Comparison of ENCODE assay signal across 10 cellular contexts in genomic region chr6:31122803-31123706, GRCh38. TPM values are rescaled to one million over a fixed set of nuclear protein-coding genes. Genes with fewer than 3 reads are reported as not detected.
A peak's percentile ranks its signal among the peaks of the same experiment; 100 is the strongest.
DNase-seq lines count a peak whose midpoint lies in the region; ATAC-seq, FAIRE-seq and TF ChIP-seq lines count a peak whose summit lies in the region.
"Had no signal": no experiment of that assay in that cellular context is flagged by ENCODE, and none has a peak within 500 bp of the region (broad histone marks: within the 10 kb centered on the region; RNA-seq: fewer than 3 reads in every experiment).

No MANE protein-coding gene starts in this region.

- no peaks in the 10 kb centered on the region for H3K36me3 Mint-ChIP-seq in progenitor cell of endocrine pancreas (ENCODE audit: insufficient read depth)
- H3K36me3 Mint-ChIP-seq in CD4-positive, alpha-beta T cell (ENCODE audit: low read depth): no peaks in the 10 kb centered on the region
- H3K36me3 Mint-ChIP-seq: naive B cell had no signal

- H3K4me3 ChIP-seq in kidney (ENCODE audit: low read length in 2 of 2): no peak overlapping the region
- H3K4me3 ChIP-seq in stomach smooth muscle (ENCODE audit: low read length in 2 of 2): peak overlapping the region in 1 of 2 donors; percentile 51
- H3K4me3 ChIP-seq in A673 (ENCODE audit: low read depth, low read length, poor library complexity, severe bottlenecking): no peak overlapping the region

- FAIRE-seq in HTR-8/SVneo (lab: Jason Lieb, UNC): peak; percentile 97
- FAIRE-seq in kidney (lab: Jason Lieb, UNC): no peak

- no peak for ATAC-seq in CD4-positive, alpha-beta T cell (ENCODE audit: poor library complexity)

- H3K27ac ChIP-seq in kidney (ENCODE audit: low read depth in 2 of 2, low read length in 2 of 2): peak overlapping the region; percentile 51 to 59
- peak overlapping the region; percentile 58 for H3K27ac ChIP-seq in stomach smooth muscle (ENCODE audit: low read length)
- no peak overlapping the region for H3K27ac ChIP-seq in CD4-positive, alpha-beta T cell (ENCODE audit: low read depth, low read length)
- H3K27ac ChIP-seq in A673 (ENCODE audit: low read depth, low read length, poor library complexity, severe bottlenecking): no peak overlapping the region

- no peaks in the 10 kb centered on the region for H3K9me3 Mint-ChIP-seq in progenitor cell of endocrine pancreas (ENCODE audit: low read depth)
- no peaks in the 10 kb centered on the region for H3K9me3 Mint-ChIP-seq in CD4-positive, alpha-beta T cell
- H3K9me3 Mint-ChIP-seq: naive B cell had no signal

- H3K27me3 ChIP-seq in stomach smooth muscle (ENCODE audit: control insufficient read depth in 1 of 2, insufficient read depth in 2 of 2, low read length in 2 of 2) (no peaks in the 10 kb centered on the region), A673 (replicated peaks; ENCODE audit: insufficient read depth, low read depth, low read length, poor library complexity) (no peaks in the 10 kb centered on the region)
- no peaks in the 10 kb centered on the region for H3K27me3 ChIP-seq in CD4-positive, alpha-beta T cell (ENCODE audit: control insufficient read depth, insufficient read depth, low read length)

- no peaks in the 10 kb centered on the region for H3K9me3 ChIP-seq in kidney (ENCODE audit: control insufficient read depth in 1 of 2, low read length in 2 of 2)
- H3K9me3 ChIP-seq in stomach smooth muscle (ENCODE audit: control insufficient read depth in 2 of 2, low read length in 2 of 2): no peaks in the 10 kb centered on the region
- no peaks in the 10 kb centered on the region for H3K9me3 ChIP-seq in CD4-positive, alpha-beta T cell (ENCODE audit: control insufficient read depth, low read length)
- no peaks in the 10 kb centered on the region for H3K9me3 ChIP-seq in A673 (ENCODE audit: low read depth, low read length, poor library complexity, severe bottlenecking)

- CTCF ChIA-PET in CD4-positive, alpha-beta T cell (lab: Charles Lee): no interaction called here
- CTCF ChIA-PET in A673 (lab: Charles Lee): no interaction called here

- intact Hi-C loops in kidney (cut with DNase I): no loop called here
- intact Hi-C loops in CD4-positive, alpha-beta T cell (cut with DNase I, micrococcal nuclease): no loop called here
- intact Hi-C loops in A673 (cut with micrococcal nuclease; ENCODE audit: unreplicated experiment): no loop called here

- no TSS peak for BruUV-seq in A673 (replicated peaks; lab: Mats Ljungman, UMichigan)

- H3K4me3 Mint-ChIP-seq in progenitor cell of endocrine pancreas (ENCODE audit: low read depth): no peak overlapping the region
- H3K4me3 Mint-ChIP-seq in CD4-positive, alpha-beta T cell: no peak overlapping the region
- H3K4me3 Mint-ChIP-seq: naive B cell had no signal

- no peak overlapping the region for H3K27ac Mint-ChIP-seq in progenitor cell of endocrine pancreas
- H3K27ac Mint-ChIP-seq in CD4-positive, alpha-beta T cell: no peak overlapping the region

- peaks cover 9% of the 10 kb centered on the region for H3K4me1 Mint-ChIP-seq in progenitor cell of endocrine pancreas (ENCODE audit: low read depth)
- H3K4me1 Mint-ChIP-seq in CD4-positive, alpha-beta T cell (ENCODE audit: low read depth): peaks cover 3% of the 10 kb centered on the region

- H3K9ac ChIP-seq in kidney (ENCODE audit: low read length in 2 of 2) (no peak overlapping the region), stomach smooth muscle (ENCODE audit: low read length in 2 of 2) (peak overlapping the region; percentile 29 to 38)

- POLR2A ChIA-PET in CD4-positive, alpha-beta T cell (lab: Charles Lee): no interaction called here
- POLR2A ChIA-PET in A673 (lab: Charles Lee; ENCODE audit: low non-redundant PET): interaction anchor here (0.6 kb wide), 1 partner anchor 308 kb away, joined by 11 read pairs; no protein-coding TSS in a partner anchor

- H3K27me3 Mint-ChIP-seq in progenitor cell of endocrine pancreas: peaks cover 25% of the 10 kb centered on the region
- H3K27me3 Mint-ChIP-seq in CD4-positive, alpha-beta T cell: peaks cover 3% of the 10 kb centered on the region

- TF ChIP-seq CTCF in kidney (IDR thresholded peaks at IDR 0.05; ENCODE audit: borderline replicate concordance, extremely low read depth, insufficient read depth): no peak
- TF ChIP-seq CTCF in progenitor cell of endocrine pancreas (IDR thresholded peaks at IDR 0.05; ENCODE audit: unreplicated experiment): no peak
- TF ChIP-seq CTCF in CD4-positive, alpha-beta T cell (IDR thresholded peaks at IDR 0.05): no peak
- no peak for TF ChIP-seq CTCF in A673 (conservative IDR thresholded peaks at IDR 0.05; ENCODE audit: low read depth, low read length)

- DNase-seq in HTR-8/SVneo (ENCODE audit: insufficient read length, low spot score): peak; percentile 92
- peak; percentile 43 for DNase-seq in brain pericyte (ENCODE audit: low read depth, low spot score)
- peak; percentile 96 for DNase-seq in kidney
- DNase-seq in progenitor cell of endocrine pancreas (ENCODE audit: low spot score, unreplicated experiment): no peak
- DNase-seq in CD4-positive, alpha-beta T cell: no peak
- DNase-seq in NCI-H1105 treated with DMSO at 0.1 percent for 48 hours (lab: John Stamatoyannopoulos, UW): no peak
- no peak for DNase-seq in A673 (ENCODE audit: low spot score)
- DNase-seq: naive B cell, NCI-H2029 had no signal

- H3K36me3 ChIP-seq in kidney (ENCODE audit: control insufficient read depth in 1 of 2, insufficient read depth in 2 of 2, low read length in 2 of 2) (no peaks in the 10 kb centered on the region), stomach smooth muscle (ENCODE audit: control insufficient read depth in 2 of 2, insufficient read depth in 2 of 2, low read length in 2 of 2) (no peaks in the 10 kb centered on the region), A673 (ENCODE audit: insufficient read depth, low read length, poor library complexity, severe bottlenecking) (no peaks in the 10 kb centered on the region)

- H3K4me1 ChIP-seq in kidney (ENCODE audit: control insufficient read depth in 1 of 2, insufficient read depth in 1 of 2, low read depth in 1 of 2, low read length in 2 of 2) (peaks cover 0 to 11% of the 10 kb centered on the region in 2 donors), stomach smooth muscle (ENCODE audit: control insufficient read depth, insufficient read depth, low read length) (peaks cover 14% of the 10 kb centered on the region), A673 (ENCODE audit: insufficient read depth, low read length, poor library complexity, severe bottlenecking) (peaks cover 9% of the 10 kb centered on the region)

RNA-seq across cellular contexts. Expression of gene CDSN, which starts 2.8 kb away (rescaled TPM):
- 0.13 TPM for total RNA-seq in kidney
- not detected for polyA plus RNA-seq in kidney (ENCODE audit: insufficient read depth, low read depth, low replicate concordance)
- not detected in 2 replicates for total RNA-seq in progenitor cell of endocrine pancreas
- total RNA-seq in CD4-positive, alpha-beta T cell: not detected
- not detected in 2 replicates for total RNA-seq in A673 (2021)

RNA-seq across cellular contexts. Expression of gene PSORS1C1, which starts 8.5 kb away (rescaled TPM):
- total RNA-seq in kidney (3.6 TPM), progenitor cell of endocrine pancreas (not detected in 2 replicates), A673 (2021) (0.74 TPM in 1 of 2 replicates, not detected in the other)
- polyA plus RNA-seq in kidney (ENCODE audit: insufficient read depth, low read depth, low replicate concordance): 2.1 TPM
- not detected for total RNA-seq in CD4-positive, alpha-beta T cell

RNA-seq across cellular contexts. Expression of gene C6orf15, which starts 10.7 kb away (rescaled TPM):
- total RNA-seq in kidney (not detected), progenitor cell of endocrine pancreas (not detected in 2 replicates), A673 (2021) (not detected in 2 replicates)
- polyA plus RNA-seq in kidney (ENCODE audit: insufficient read depth, low read depth, low replicate concordance): not detected
- total RNA-seq in CD4-positive, alpha-beta T cell: not detected

RNA-seq across cellular contexts. Expression of gene PSORS1C2, which starts 15.8 kb away (rescaled TPM):
- total RNA-seq in kidney (not detected), progenitor cell of endocrine pancreas (not detected in 2 replicates), A673 (2021) (not detected in 2 replicates)
- polyA plus RNA-seq in kidney (ENCODE audit: insufficient read depth, low read depth, low replicate concordance): not detected
- total RNA-seq in CD4-positive, alpha-beta T cell: not detected

RNA-seq across cellular contexts. Expression of gene CCHCR1, which starts 34.5 kb away (rescaled TPM):
- total RNA-seq in kidney: 26.2 TPM
- 24.1 TPM for polyA plus RNA-seq in kidney (ENCODE audit: insufficient read depth, low read depth, low replicate concordance)
- total RNA-seq in progenitor cell of endocrine pancreas: 47.2 and 47.3 TPM in 2 replicates
- total RNA-seq in CD4-positive, alpha-beta T cell: 10 to 100 TPM; 17.5 to 18.2 TPM
- total RNA-seq in A673 (2021): 51.7 and 58.0 TPM in 2 replicates

Comparison
In these comparisons a context has a peak if more than half of its experiments do, and no peak if none do; other contexts are left out.
1. DNase-seq: peak in HTR-8/SVneo (single experiment), brain pericyte (single experiment) and kidney (single experiment); none in progenitor cell of endocrine pancreas (single experiment), CD4-positive, alpha-beta T cell (0 of 10), NCI-H1105 treated with DMSO at 0.1 percent for 48 hours (single experiment) and A673 (single experiment).
2. H3K27ac ChIP-seq: peak in kidney (2 of 2) and stomach smooth muscle (single experiment); none in CD4-positive, alpha-beta T cell (single experiment) and A673 (single experiment).
3. H3K9ac ChIP-seq: peak in stomach smooth muscle (2 of 2); none in kidney (0 of 2).